In genomic region chr1:9004731-9005708, GRCh38 we compare ENCODE assay signal across 8 cellular contexts. TPM values are rescaled to one million over a fixed set of nuclear protein-coding genes. Genes with fewer than 3 reads are reported as not detected.
A peak's percentile ranks its signal among the peaks of the same experiment; 100 is the strongest.
DNase-seq lines count a peak whose midpoint lies in the region; ATAC-seq lines count a peak whose summit lies in the region.

No MANE protein-coding gene starts in this region.

- H3K4me2 ChIP-seq in mesenchymal stem cell (ENCODE audit: low read length, poor library complexity, severe bottlenecking), result peak overlapping the region; percentile 24

- no peak overlapping the region for H3K4me3 ChIP-seq in mesenchymal stem cell (ENCODE audit: insufficient read depth in 1 of 2, low read depth in 1 of 2, low read length in 2 of 2)

- peaks cover 2% of the 10 kb centered on the region for H3K27me3 Mint-ChIP-seq in activated CD4-positive, alpha-beta memory T cell treated with anti-CD3 and anti-CD28 coated beads, Interleukin-2, amount 10 ng/mL, durations not matched to agents 7 days and 5 days

- H3K36me3 Mint-ChIP-seq in activated CD4-positive, alpha-beta memory T cell treated with anti-CD3 and anti-CD28 coated beads, Interleukin-2, amount 10 ng/mL, durations not matched to agents 7 days and 5 days (ENCODE audit: low read depth), result no peaks in the 10 kb centered on the region

- no peaks in the 10 kb centered on the region for H3K79me1 ChIP-seq in mesenchymal stem cell (replicated peaks; ENCODE audit: low read length, poor library complexity, severe bottlenecking)

- WGBS in mesenchymal stem cell, result 54% methylated on average over 25 of the region's 28 CpGs

- H3K4me1 ChIP-seq in mesenchymal stem cell (ENCODE audit: control insufficient read depth, insufficient read depth, low read depth, low read length), result peaks cover 13% of the 10 kb centered on the region

- no peak for ATAC-seq in GM18868 (IDR thresholded peaks at IDR 0.05; ENCODE audit: unreplicated experiment)

- H4K91ac ChIP-seq in mesenchymal stem cell (ENCODE audit: low read length), result no peak overlapping the region

- peaks cover 0 to 4% of the 10 kb centered on the region in 2 experiments for H3K27me3 ChIP-seq in mesenchymal stem cell (ENCODE audit: control insufficient read depth in 1 of 2, insufficient read depth in 1 of 2, low read length in 2 of 2)

- no peak overlapping the region for H2BK12ac ChIP-seq in mesenchymal stem cell (ENCODE audit: low read length in 2 of 2)

- CTCF ChIA-PET in activated CD4-positive, alpha-beta memory T cell treated with anti-CD3 and anti-CD28 coated beads, Interleukin-2, amount 10 ng/mL, durations not matched to agents 7 days and 5 days (lab: Charles Lee), result interaction anchor here (0.5 to 5.2 kb wide), 80 partner anchors 9 to 946 kb away, joined by 3 to 197 read pairs (median 5); partner anchors contain the start of genes ENO1 and RERE

- peak overlapping the region; percentile 57 for H4K8ac ChIP-seq in mesenchymal stem cell (ENCODE audit: low read length)

- POLR2A ChIA-PET in activated CD4-positive, alpha-beta memory T cell treated with anti-CD3 and anti-CD28 coated beads, Interleukin-2, amount 10 ng/mL, durations not matched to agents 7 days and 5 days (lab: Charles Lee), result interaction anchor here (0.6 to 2.9 kb wide), 15 partner anchors 14 to 155 kb away, joined by 3 to 21 read pairs (median 3); partner anchors contain the start of gene ENO1

- no peak overlapping the region for H2AFZ ChIP-seq in mesenchymal stem cell (ENCODE audit: low read depth, low read length)

- no peaks in the 10 kb centered on the region for H3K36me3 ChIP-seq in mesenchymal stem cell (ENCODE audit: control insufficient read depth in 1 of 2, insufficient read depth in 2 of 2, low read depth in 1 of 2, low read length in 2 of 2)

- H3K9me3 ChIP-seq in mesenchymal stem cell (ENCODE audit: control insufficient read depth, low read length), result no peaks in the 10 kb centered on the region

- no peaks in the 10 kb centered on the region for H3K9me3 Mint-ChIP-seq in activated CD4-positive, alpha-beta memory T cell treated with anti-CD3 and anti-CD28 coated beads, Interleukin-2, amount 10 ng/mL, durations not matched to agents 7 days and 5 days

- no peak overlapping the region for H3K27ac ChIP-seq in mesenchymal stem cell (ENCODE audit: low read length, poor library complexity, severe bottlenecking)

- H3K4ac ChIP-seq in mesenchymal stem cell (ENCODE audit: low read depth in 1 of 2, low read length in 2 of 2), result no peak overlapping the region

- H2AK5ac ChIP-seq in mesenchymal stem cell (ENCODE audit: low read length, severe bottlenecking), result no peak overlapping the region

- H3K18ac ChIP-seq in mesenchymal stem cell (ENCODE audit: low read depth in 1 of 2, low read length in 2 of 2), result no peak overlapping the region

- no peak overlapping the region for H2BK15ac ChIP-seq in mesenchymal stem cell (ENCODE audit: low read depth, poor library complexity, severe bottlenecking)

- no peak overlapping the region for H3K27ac Mint-ChIP-seq in activated CD4-positive, alpha-beta memory T cell treated with anti-CD3 and anti-CD28 coated beads, Interleukin-2, amount 10 ng/mL, durations not matched to agents 7 days and 5 days

- H2BK120ac ChIP-seq in mesenchymal stem cell (ENCODE audit: low read depth, low read length), result no peak overlapping the region

- no peak overlapping the region for H3K9ac ChIP-seq in mesenchymal stem cell (ENCODE audit: low read length)

- no peak overlapping the region for H3K23ac ChIP-seq in mesenchymal stem cell (ENCODE audit: low read length in 2 of 2)

- DNase-seq in AG20443 (ENCODE audit: low spot score) (peak; percentile 93), GM19240 (ENCODE audit: insufficient read length, low spot score) (peak; percentile 79), NCI-H748 treated with DMSO at 0.1 percent for 48 hours (lab: John Stamatoyannopoulos, UW) (peak; percentile 20), ecto neural progenitor cell (ENCODE audit: low spot score) (peak; percentile 87), mesenchymal stem cell (peak; percentile 83)
- peak; percentile 87 for DNase-seq in activated CD4-positive, alpha-beta memory T cell treated with anti-CD3 and anti-CD28 coated beads, Interleukin-2, amount 10 ng/mL, durations not matched to agents 7 days and 5 days
- DNase-seq in stimulated activated CD8-positive, alpha-beta memory T cell treated with anti-CD3 and anti-CD28 coated beads, Interleukin-15, amount 100 ng/mL, for 24 hours (ENCODE audit: low read depth), result peak; percentile 71

- no peak overlapping the region for H3K14ac ChIP-seq in mesenchymal stem cell (ENCODE audit: low read length in 2 of 2)

- no peak overlapping the region for H2BK5ac ChIP-seq in mesenchymal stem cell (ENCODE audit: low read depth, low read length, poor library complexity, severe bottlenecking)

- H3K4me1 Mint-ChIP-seq in activated CD4-positive, alpha-beta memory T cell treated with anti-CD3 and anti-CD28 coated beads, Interleukin-2, amount 10 ng/mL, durations not matched to agents 7 days and 5 days, result peaks cover 10% of the 10 kb centered on the region

- H3K4me3 Mint-ChIP-seq in activated CD4-positive, alpha-beta memory T cell treated with anti-CD3 and anti-CD28 coated beads, Interleukin-2, amount 10 ng/mL, durations not matched to agents 7 days and 5 days, result no peak overlapping the region

RNA-seq across cellular contexts. Expression of gene SLC2A7, which starts 21.2 kb away (rescaled TPM):
- total RNA-seq in activated CD4-positive, alpha-beta memory T cell treated with anti-CD3 and anti-CD28 coated beads, Interleukin-2, amount 10 ng/mL, durations not matched to agents 7 days and 5 days, result not detected
- polyA plus RNA-seq in mesenchymal stem cell (2013, experiment 1 of 2), result not detected
- not detected for polyA plus RNA-seq in mesenchymal stem cell (2013, experiment 2 of 2)

RNA-seq across cellular contexts. Expression of gene CA6, which starts 59.4 kb away (rescaled TPM):
- under 1 TPM in 1 of 2 experiments, not detected in 1; 0.18 TPM for total RNA-seq in activated CD4-positive, alpha-beta memory T cell treated with anti-CD3 and anti-CD28 coated beads, Interleukin-2, amount 10 ng/mL, durations not matched to agents 7 days and 5 days
- polyA plus RNA-seq in mesenchymal stem cell (2013, experiment 1 of 2), result not detected
- polyA plus RNA-seq in mesenchymal stem cell (2013, experiment 2 of 2), result not detected

Comparison
In these comparisons a context has a peak if more than half of its experiments do, and no peak if none do; other contexts are left out.
1. DNase-seq: peak in every context shown above with its lines; median percentile 93 in AG20443; 87 in activated CD4-positive, alpha-beta memory T cell treated with anti-CD3 and anti-CD28 coated beads, Interleukin-2, amount 10 ng/mL, durations not matched to agents 7 days and 5 days; 87 in ecto neural progenitor cell; 83 in mesenchymal stem cell; 79 in GM19240; 71 in stimulated activated CD8-positive, alpha-beta memory T cell treated with anti-CD3 and anti-CD28 coated beads, Interleukin-15, amount 100 ng/mL, for 24 hours; 20 in NCI-H748 treated with DMSO at 0.1 percent for 48 hours.